In genomic region chr12:49784756-49785409, GRCh38 we compare ENCODE assay signal across 1 cellular context.
TF ChIP-seq lines count a peak whose summit lies in the region.

No MANE protein-coding gene starts in this region.

TF ChIP-seq in IMR-90, 13 proteins besides CTCF, POLR2A, EP300 and RAD21:
- TF ChIP-seq, protein P1, sequence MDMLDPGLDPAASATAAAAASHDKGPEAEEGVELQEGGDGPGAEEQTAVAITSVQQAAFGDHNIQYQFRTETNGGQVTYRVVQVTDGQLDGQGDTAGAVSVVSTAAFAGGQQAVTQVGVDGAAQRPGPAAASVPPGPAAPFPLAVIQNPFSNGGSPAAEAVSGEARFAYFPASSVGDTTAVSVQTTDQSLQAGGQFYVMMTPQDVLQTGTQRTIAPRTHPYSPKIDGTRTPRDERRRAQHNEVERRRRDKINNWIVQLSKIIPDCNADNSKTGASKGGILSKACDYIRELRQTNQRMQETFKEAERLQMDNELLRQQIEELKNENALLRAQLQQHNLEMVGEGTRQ (IDR thresholded peaks at IDR 0.05; ENCODE audit: low read depth, low read length), result no peak
- TF ChIP-seq RCOR1 (IDR thresholded peaks at IDR 0.05; ENCODE audit: insufficient replicate concordance, low read length) (peak; percentile 22), FOS (IDR thresholded peaks at IDR 0.05; ENCODE audit: low read depth, low read length) (no peak), ELK1 (IDR thresholded peaks at IDR 0.05; ENCODE audit: borderline replicate concordance, low read depth, low read length) (no peak), RFX5 (IDR thresholded peaks at IDR 0.05; ENCODE audit: low read depth, low read length) (no peak), SMC3 (IDR thresholded peaks at IDR 0.05; ENCODE audit: low read depth, low read length) (no peak), BHLHE40 (IDR thresholded peaks at IDR 0.05; ENCODE audit: low read depth, low read length) (no peak), MAZ (IDR thresholded peaks at IDR 0.05; ENCODE audit: borderline replicate concordance, low read depth, low read length) (no peak), MAFK (IDR thresholded peaks at IDR 0.05; ENCODE audit: low read depth, low read length) (peak; percentile 64), CEBPB (IDR thresholded peaks at IDR 0.05; ENCODE audit: low read depth, low read length) (peak; percentile 20; the same call in 1 of the 2 replicates), CHD1 (IDR thresholded peaks at IDR 0.05; ENCODE audit: low read depth, low read length) (no peak), NFE2L2 (IDR thresholded peaks at IDR 0.05; ENCODE audit: low read depth, low read length) (peak; percentile 94), MXI1 (IDR thresholded peaks at IDR 0.05; ENCODE audit: borderline replicate concordance, low read depth, low read length) (no peak)
TF ChIP-seq in IMR-90: peak in this region for 4.
